21 cellular contexts compared by ENCODE assay signal in genomic region chr14:99207456-99207855, GRCh38.
DNase-seq lines count a peak whose midpoint lies in the region; ATAC-seq and TF ChIP-seq lines count a peak whose summit lies in the region.
"Had no signal": no experiment of that assay in that cellular context is flagged by ENCODE, and none has a peak within 500 bp of the region (broad histone marks: within the 10 kb centered on the region; RNA-seq: fewer than 3 reads in every experiment).

No MANE protein-coding gene starts in this region.

- no peaks in the 10 kb centered on the region for H3K4me1 ChIP-seq in Caco-2
- H3K4me1 ChIP-seq in naive thymus-derived CD4-positive, alpha-beta T cell (ENCODE audit: control insufficient read depth in 2 of 2, insufficient read depth in 2 of 2, low read length in 2 of 2), result peaks cover 92 to 100% of the 10 kb centered on the region in 2 donors
- H3K4me1 ChIP-seq: BE2C, parathyroid adenoma, right lobe of liver had no signal

- H3K4me1 Mint-ChIP-seq in activated CD4-positive, alpha-beta T cell treated with anti-CD3 and anti-CD28 coated beads for 36 hours, result peaks cover 100% of the 10 kb centered on the region
- no peaks in the 10 kb centered on the region for H3K4me1 Mint-ChIP-seq in Caco-2 (ENCODE audit: low read depth, unreplicated experiment)
- H3K4me1 Mint-ChIP-seq in naive thymus-derived CD4-positive, alpha-beta T cell, result peaks cover 78 to 100% (median 99%) of the 10 kb centered on the region in 7 donors
- H3K4me1 Mint-ChIP-seq: naive B cell; stimulated activated naive B cell treated with anti-CD40 and anti-IgM and Interleukin-4, amounts not matched to agents 10 μg/mL and 1 μg/mL and 100 μg/mL, for 72 hours had no signal

- TF ChIP-seq CTCF in Caco-2 (IDR thresholded peaks at IDR 0.05; ENCODE audit: insufficient read depth in 1 of 2, low read depth in 1 of 2, low read length in 1 of 2, severe bottlenecking in 1 of 2, unreplicated experiment in 1 of 2), result no peak

- ATAC-seq in activated CD4-positive, alpha-beta T cell treated with anti-CD3 and anti-CD28 coated beads for 36 hours, result no peak
- no peak for ATAC-seq in activated naive CD4-positive, alpha-beta T cell treated with anti-CD3 and anti-CD28 coated beads, Interleukin-2, amount 50 U/mL, for 72 hours
- ATAC-seq in naive thymus-derived CD4-positive, alpha-beta T cell, result no peak
- ATAC-seq in HG03280 (IDR thresholded peaks at IDR 0.05; ENCODE audit: unreplicated experiment), result no peak
- ATAC-seq: stimulated activated naive B cell treated with anti-CD40 and anti-IgM and Interleukin-4, amounts not matched to agents 10 μg/mL and 1 μg/mL and 100 μg/mL, for 72 hours had no signal

- H3K36me3 ChIP-seq in Caco-2 (ENCODE audit: control insufficient read depth, insufficient read depth, low read length), result no peaks in the 10 kb centered on the region
- H3K36me3 ChIP-seq in naive thymus-derived CD4-positive, alpha-beta T cell (ENCODE audit: control insufficient read depth in 2 of 3, insufficient read depth in 3 of 3, low read length in 3 of 3), result peaks cover 0 to 55% (median 5%) of the 10 kb centered on the region in 3 experiments
- H3K36me3 ChIP-seq: BE2C, right lobe of liver had no signal

- no peaks in the 10 kb centered on the region for H3K9me3 ChIP-seq in Caco-2
- H3K9me3 ChIP-seq in naive thymus-derived CD4-positive, alpha-beta T cell (ENCODE audit: control insufficient read depth in 2 of 3, low read length in 3 of 3), result no peaks in the 10 kb centered on the region
- H3K9me3 ChIP-seq: BE2C, right lobe of liver had no signal

- H3K9me3 Mint-ChIP-seq in activated CD4-positive, alpha-beta T cell treated with anti-CD3 and anti-CD28 coated beads for 36 hours (ENCODE audit: low read depth), result no peaks in the 10 kb centered on the region
- H3K9me3 Mint-ChIP-seq in Caco-2 (ENCODE audit: unreplicated experiment), result no peaks in the 10 kb centered on the region
- no peaks in the 10 kb centered on the region for H3K9me3 Mint-ChIP-seq in activated naive CD4-positive, alpha-beta T cell treated with anti-CD3 and anti-CD28 coated beads, Interleukin-2, amount 50 U/mL, for 72 hours
- H3K9me3 Mint-ChIP-seq in naive thymus-derived CD4-positive, alpha-beta T cell, result peaks cover 0 to 5% (median 0%) of the 10 kb centered on the region in 11 donors
- H3K9me3 Mint-ChIP-seq: stimulated activated naive B cell treated with anti-CD40 and anti-IgM and Interleukin-4, amounts not matched to agents 10 μg/mL and 1 μg/mL and 100 μg/mL, for 72 hours; type B pancreatic cell had no signal

- no peaks in the 10 kb centered on the region for H3K27me3 ChIP-seq in Caco-2 (replicated peaks; ENCODE audit: control insufficient read depth, insufficient read depth, low read length)
- no peaks in the 10 kb centered on the region for H3K27me3 ChIP-seq in naive thymus-derived CD4-positive, alpha-beta T cell (ENCODE audit: control insufficient read depth in 2 of 2, insufficient read depth in 2 of 2, low read length in 2 of 2)
- H3K27me3 ChIP-seq: BE2C, right lobe of liver had no signal

- no TSS peak for BruUV-seq in Caco-2 (replicated peaks; lab: Mats Ljungman, UMichigan)

- peak overlapping the region; percentile 14 for H3K4me3 Mint-ChIP-seq in activated CD4-positive, alpha-beta T cell treated with anti-CD3 and anti-CD28 coated beads for 36 hours
- no peak overlapping the region for H3K4me3 Mint-ChIP-seq in Caco-2 (ENCODE audit: unreplicated experiment)
- peak overlapping the region; percentile 45 to 94 (median 88) for H3K4me3 Mint-ChIP-seq in naive thymus-derived CD4-positive, alpha-beta T cell
- H3K4me3 Mint-ChIP-seq: naive B cell; stimulated activated naive B cell treated with anti-CD40 and anti-IgM and Interleukin-4, amounts not matched to agents 10 μg/mL and 1 μg/mL and 100 μg/mL, for 72 hours; type B pancreatic cell had no signal

- H3K4me3 ChIP-seq in Caco-2 (ENCODE audit: low read depth, low read length), result no peak overlapping the region
- no peak overlapping the region for H3K4me3 ChIP-seq in naive thymus-derived CD4-positive, alpha-beta T cell (ENCODE audit: low read length)
- H3K4me3 ChIP-seq: right lobe of liver had no signal

- H3K27ac ChIP-seq in naive thymus-derived CD4-positive, alpha-beta T cell (ENCODE audit: low read depth, low read length), result peak overlapping the region; percentile 85
- H3K27ac ChIP-seq: epithelial cell of prostate, parathyroid adenoma, right lobe of liver had no signal

- intact Hi-C loops in activated CD4-positive, alpha-beta T cell treated with anti-CD3 and anti-CD28 coated beads for 36 hours (cut with DNase I, micrococcal nuclease), result loop anchor here in 1 of 2 experiments (2.0 kb wide), 1 partner anchor 15 kb away; no protein-coding TSS in a partner anchor
- intact Hi-C loops in Caco-2 (cut with micrococcal nuclease; ENCODE audit: unreplicated experiment), result no loop called here
- intact Hi-C loops in naive thymus-derived CD4-positive, alpha-beta T cell (cut with micrococcal nuclease), result loop anchor here in 1 of 2 donors (1.0 kb wide), 1 partner anchor 8 kb away; no protein-coding TSS in a partner anchor

- H3K27me3 Mint-ChIP-seq in activated CD4-positive, alpha-beta T cell treated with anti-CD3 and anti-CD28 coated beads for 36 hours, result no peaks in the 10 kb centered on the region
- H3K27me3 Mint-ChIP-seq in Caco-2 (ENCODE audit: insufficient read depth, unreplicated experiment), result peaks cover 3% of the 10 kb centered on the region
- no peaks in the 10 kb centered on the region for H3K27me3 Mint-ChIP-seq in naive thymus-derived CD4-positive, alpha-beta T cell
- H3K27me3 Mint-ChIP-seq: type B pancreatic cell had no signal

- no peak for DNase-seq in activated CD4-positive, alpha-beta T cell treated with anti-CD3 and anti-CD28 coated beads for 36 hours
- no peak for DNase-seq in activated CD4-positive, alpha-beta T cell treated with anti-CD3 and anti-CD28 coated beads, Interleukin-2, amount 50 U/mL, for 1 hour
- peak; percentile 4 to 53 for DNase-seq in Caco-2
- no peak for DNase-seq in activated naive CD4-positive, alpha-beta T cell treated with anti-CD3 and anti-CD28 coated beads, Interleukin-2, amount 50 U/mL, for 72 hours (ENCODE audit: low spot score in 2 of 2)
- no peak for DNase-seq in naive thymus-derived CD4-positive, alpha-beta T cell
- no peak for DNase-seq in HT-29 (ENCODE audit: low spot score)
- DNase-seq in cortex of kidney (lab: John Stamatoyannopoulos, UW), result no peak
- DNase-seq: activated CD8-positive, alpha-beta memory T cell treated with anti-CD3 and anti-CD28 coated beads, Interleukin-2, amount 50 U/mL, for 4 hours; BE2C; dermis blood vessel endothelial cell; foreskin fibroblast; hypothalamus; naive B cell; NCI-H69; right lobe of liver; stimulated activated naive B cell treated with anti-CD40 and anti-IgM and Interleukin-4, amounts not matched to agents 10 μg/mL and 1 μg/mL and 100 μg/mL, for 72 hours; SW 1271 had no signal

- CTCF ChIA-PET in activated CD4-positive, alpha-beta T cell treated with anti-CD3 and anti-CD28 coated beads for 36 hours (lab: Charles Lee), result interaction anchor here (0.6 to 1.3 kb wide), 4 partner anchors 11 to 55 kb away, joined by 3 to 5 read pairs (median 4); no protein-coding TSS in a partner anchor
- CTCF ChIA-PET in Caco-2 (lab: Charles Lee), result no interaction called here
- CTCF ChIA-PET in naive thymus-derived CD4-positive, alpha-beta T cell (lab: Charles Lee), result interaction anchor here (0.5 to 2.6 kb wide), 7 partner anchors 10 to 1069 kb away, joined by 3 to 7 read pairs (median 3); no protein-coding TSS in a partner anchor

- H3K27ac Mint-ChIP-seq in activated CD4-positive, alpha-beta T cell treated with anti-CD3 and anti-CD28 coated beads for 36 hours, result peak overlapping the region; percentile 99
- H3K27ac Mint-ChIP-seq in Caco-2 (ENCODE audit: unreplicated experiment), result no peak overlapping the region
- H3K27ac Mint-ChIP-seq in activated naive CD4-positive, alpha-beta T cell treated with anti-CD3 and anti-CD28 coated beads, Interleukin-2, amount 50 U/mL, for 72 hours, result peak overlapping the region; percentile 90 to 99
- peak overlapping the region; percentile 86 to 100 (median 98) for H3K27ac Mint-ChIP-seq in naive thymus-derived CD4-positive, alpha-beta T cell
- H3K27ac Mint-ChIP-seq: naive B cell; stimulated activated naive B cell treated with anti-CD40 and anti-IgM and Interleukin-4, amounts not matched to agents 10 μg/mL and 1 μg/mL and 100 μg/mL, for 72 hours; type B pancreatic cell had no signal

- POLR2A ChIA-PET in activated CD4-positive, alpha-beta T cell treated with anti-CD3 and anti-CD28 coated beads for 36 hours (lab: Charles Lee), result interaction anchor here (1.2 to 1.6 kb wide), 3 partner anchors 11 to 39 kb away, joined by 3 to 4 read pairs (median 4); no protein-coding TSS in a partner anchor
- POLR2A ChIA-PET in Caco-2 (lab: Charles Lee), result no interaction called here
- POLR2A ChIA-PET in naive thymus-derived CD4-positive, alpha-beta T cell (lab: Charles Lee), result interaction anchor here (0.6 to 69.0 kb wide), 7 partner anchors 2 to 1071 kb away, joined by 3 to 2458 read pairs (median 3); partner anchors contain the start of gene BCL11B

- peaks cover 69% of the 10 kb centered on the region for H3K36me3 Mint-ChIP-seq in activated CD4-positive, alpha-beta T cell treated with anti-CD3 and anti-CD28 coated beads for 36 hours (ENCODE audit: low read depth)
- H3K36me3 Mint-ChIP-seq in Caco-2 (ENCODE audit: insufficient read depth, unreplicated experiment), result no peaks in the 10 kb centered on the region
- H3K36me3 Mint-ChIP-seq in activated naive CD4-positive, alpha-beta T cell treated with anti-CD3 and anti-CD28 coated beads, Interleukin-2, amount 50 U/mL, for 72 hours, result peaks cover 5 to 38% of the 10 kb centered on the region in 2 donors
- H3K36me3 Mint-ChIP-seq in naive thymus-derived CD4-positive, alpha-beta T cell, result peaks cover 4 to 47% (median 34%) of the 10 kb centered on the region in 5 donors
- H3K36me3 Mint-ChIP-seq: naive B cell; stimulated activated naive B cell treated with anti-CD40 and anti-IgM and Interleukin-4, amounts not matched to agents 10 μg/mL and 1 μg/mL and 100 μg/mL, for 72 hours had no signal

Comparison
In these comparisons a context has a peak if more than half of its experiments do, and no peak if none do; other contexts are left out.
1. DNase-seq: peak in Caco-2 (2 of 2); none in activated CD4-positive, alpha-beta T cell treated with anti-CD3 and anti-CD28 coated beads for 36 hours (single experiment), activated CD4-positive, alpha-beta T cell treated with anti-CD3 and anti-CD28 coated beads, Interleukin-2, amount 50 U/mL, for 1 hour (single experiment), activated naive CD4-positive, alpha-beta T cell treated with anti-CD3 and anti-CD28 coated beads, Interleukin-2, amount 50 U/mL, for 72 hours (0 of 2), naive thymus-derived CD4-positive, alpha-beta T cell (0 of 9), HT-29 (single experiment) and cortex of kidney (single experiment).